ENCODE assay signal across 1 cellular context in genomic region chr5:410911-411517, GRCh38.
TF ChIP-seq lines count a peak whose summit lies in the region.

No MANE protein-coding gene starts in this region.

TF ChIP-seq in GM12878, 131 proteins besides CTCF, POLR2A, EP300 and RAD21 (continued from another document):
- TF ChIP-seq ZBTB40 (IDR thresholded peaks at IDR 0.05; ENCODE audit: borderline replicate concordance) (no peak), NBN (IDR thresholded peaks at IDR 0.05) (no peak), MEF2A (IDR thresholded peaks at IDR 0.05; ENCODE audit: insufficient read depth, low read depth, low read length) (no peak), BRCA1 (IDR thresholded peaks at IDR 0.05; ENCODE audit: low read depth, low read length) (no peak), ETV6 (conservative IDR thresholded peaks at IDR 0.05 in 1 of 2, IDR thresholded peaks at IDR 0.05 in 1 of 2; ENCODE audit: borderline replicate concordance in 1 of 2, low read depth in 1 of 2) (no peak), HCFC1 (IDR thresholded peaks at IDR 0.05; ENCODE audit: low read length) (no peak), PAX8 (IDR thresholded peaks at IDR 0.05) (no peak), ZNF207 (IDR thresholded peaks at IDR 0.05; ENCODE audit: borderline replicate concordance) (no peak), TBL1XR1 (IDR thresholded peaks at IDR 0.05; ENCODE audit: low read depth, low read length) (no peak), ZZZ3 (IDR thresholded peaks at IDR 0.05; ENCODE audit: control insufficient read depth, insufficient read length, low read depth) (no peak), NFYA (IDR thresholded peaks at IDR 0.05; ENCODE audit: borderline replicate concordance, low read depth, low read length) (no peak), CBX3 (IDR thresholded peaks at IDR 0.05; ENCODE audit: borderline replicate concordance, low read depth) (no peak)
TF ChIP-seq in GM12878: peak in this region for 0.
